Comparison of ENCODE assay signal across 3 cellular contexts in the genomic region with DNA sequence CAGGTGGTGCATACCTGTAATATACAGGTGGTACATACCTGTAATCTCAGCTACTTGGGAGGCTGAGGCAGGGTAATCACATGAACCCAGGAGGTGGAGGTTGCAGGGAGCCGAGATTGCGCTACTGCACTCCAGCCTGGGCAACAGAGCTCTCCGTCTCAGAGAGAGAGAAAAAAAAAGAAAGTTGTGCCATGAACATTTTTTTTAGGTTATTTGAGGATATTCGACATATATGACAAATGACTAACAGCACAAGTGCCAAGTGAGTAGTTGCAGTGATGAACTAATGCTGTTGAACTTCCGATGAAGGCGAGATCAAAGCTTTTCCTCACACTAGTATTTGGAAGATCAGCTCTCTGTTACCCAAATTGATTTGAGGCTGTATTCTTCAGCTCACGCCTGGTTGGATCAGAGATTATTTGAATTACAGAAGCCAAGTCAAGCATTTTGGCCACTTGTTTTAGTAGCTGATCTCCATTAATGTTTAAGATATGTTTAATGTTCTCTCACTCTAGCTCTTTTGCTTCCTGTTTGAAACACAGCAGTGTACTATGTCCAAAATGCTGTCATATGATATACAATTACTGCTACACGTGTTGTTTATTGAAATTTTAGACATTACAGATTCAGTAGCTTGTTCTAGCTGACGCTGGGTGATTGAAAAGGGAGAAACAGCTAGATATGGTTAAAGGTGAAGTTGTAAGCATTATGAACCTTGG.
TF ChIP-seq lines count a peak whose summit lies in the region.

No MANE protein-coding gene starts in this region.

TF ChIP-seq in HEK293, 187 proteins besides CTCF, POLR2A, EP300 and RAD21 (continues in another document):
- TF ChIP-seq ZNF433 (tag by site-specific recombination; IDR thresholded peaks at IDR 0.05; ENCODE audit: low read depth) (no peak), ZNF416 (tag by site-specific recombination; IDR thresholded peaks at IDR 0.05) (no peak), ZNF157 (tag by site-specific recombination; IDR thresholded peaks at IDR 0.05) (no peak), ZNF549 (tag by site-specific recombination; IDR thresholded peaks at IDR 0.05) (no peak), ZNF366 (tag by site-specific recombination; conservative IDR thresholded peaks at IDR 0.05) (peak; percentile 42; the same call in 1 of the 2 replicates), ZNF624 (tag by site-specific recombination; IDR thresholded peaks at IDR 0.05) (no peak), ZNF548 (tag by site-specific recombination; IDR thresholded peaks at IDR 0.05) (no peak), ZNF629 (tag by site-specific recombination; IDR thresholded peaks at IDR 0.05) (peak; percentile 32), ZEB2 (tag by site-specific recombination; IDR thresholded peaks at IDR 0.05) (peak; percentile 55; the same call in 1 of the 2 replicates), GLI4 (tag by site-specific recombination; IDR thresholded peaks at IDR 0.05) (no peak), OSR2 (tag by site-specific recombination; IDR thresholded peaks at IDR 0.05) (peak; percentile 91), TRIM28 (IDR thresholded peaks at IDR 0.05; ENCODE audit: borderline replicate concordance, low read length) (0 out of 2 replicates have a peak, but pooled peaks have one; percentile 19)
- TF ChIP-seq, protein P1, sequence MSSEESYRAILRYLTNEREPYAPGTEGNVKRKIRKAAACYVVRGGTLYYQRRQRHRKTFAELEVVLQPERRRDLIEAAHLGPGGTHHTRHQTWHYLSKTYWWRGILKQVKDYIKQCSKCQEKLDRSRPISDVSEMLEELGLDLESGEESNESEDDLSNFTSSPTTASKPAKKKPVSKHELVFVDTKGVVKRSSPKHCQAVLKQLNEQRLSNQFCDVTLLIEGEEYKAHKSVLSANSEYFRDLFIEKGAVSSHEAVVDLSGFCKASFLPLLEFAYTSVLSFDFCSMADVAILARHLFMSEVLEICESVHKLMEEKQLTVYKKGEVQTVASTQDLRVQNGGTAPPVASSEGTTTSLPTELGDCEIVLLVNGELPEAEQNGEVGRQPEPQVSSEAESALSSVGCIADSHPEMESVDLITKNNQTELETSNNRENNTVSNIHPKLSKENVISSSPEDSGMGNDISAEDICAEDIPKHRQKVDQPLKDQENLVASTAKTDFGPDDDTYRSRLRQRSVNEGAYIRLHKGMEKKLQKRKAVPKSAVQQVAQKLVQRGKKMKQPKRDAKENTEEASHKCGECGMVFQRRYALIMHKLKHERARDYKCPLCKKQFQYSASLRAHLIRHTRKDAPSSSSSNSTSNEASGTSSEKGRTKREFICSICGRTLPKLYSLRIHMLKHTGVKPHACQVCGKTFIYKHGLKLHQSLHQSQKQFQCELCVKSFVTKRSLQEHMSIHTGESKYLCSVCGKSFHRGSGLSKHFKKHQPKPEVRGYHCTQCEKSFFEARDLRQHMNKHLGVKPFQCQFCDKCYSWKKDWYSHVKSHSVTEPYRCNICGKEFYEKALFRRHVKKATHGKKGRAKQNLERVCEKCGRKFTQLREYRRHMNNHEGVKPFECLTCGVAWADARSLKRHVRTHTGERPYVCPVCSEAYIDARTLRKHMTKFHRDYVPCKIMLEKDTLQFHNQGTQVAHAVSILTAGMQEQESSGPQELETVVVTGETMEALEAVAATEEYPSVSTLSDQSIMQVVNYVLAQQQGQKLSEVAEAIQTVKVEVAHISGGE (tag by site-specific recombination; conservative IDR thresholded peaks at IDR 0.05; ENCODE audit: low read depth), result no peak
- TF ChIP-seq, protein P2, sequence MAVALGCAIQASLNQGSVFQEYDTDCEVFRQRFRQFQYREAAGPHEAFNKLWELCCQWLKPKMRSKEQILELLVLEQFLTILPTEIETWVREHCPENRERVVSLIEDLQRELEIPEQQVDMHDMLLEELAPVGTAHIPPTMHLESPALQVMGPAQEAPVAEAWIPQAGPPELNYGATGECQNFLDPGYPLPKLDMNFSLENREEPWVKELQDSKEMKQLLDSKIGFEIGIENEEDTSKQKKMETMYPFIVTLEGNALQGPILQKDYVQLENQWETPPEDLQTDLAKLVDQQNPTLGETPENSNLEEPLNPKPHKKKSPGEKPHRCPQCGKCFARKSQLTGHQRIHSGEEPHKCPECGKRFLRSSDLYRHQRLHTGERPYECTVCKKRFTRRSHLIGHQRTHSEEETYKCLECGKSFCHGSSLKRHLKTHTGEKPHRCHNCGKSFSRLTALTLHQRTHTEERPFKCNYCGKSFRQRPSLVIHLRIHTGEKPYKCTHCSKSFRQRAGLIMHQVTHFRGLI (tag by site-specific recombination; IDR thresholded peaks at IDR 0.05), result no peak

TF ChIP-seq in K562, 482 proteins besides CTCF, POLR2A, EP300 and RAD21:
- no peak for TF ChIP-seq CREBBP (IDR thresholded peaks at IDR 0.05; ENCODE audit: low read depth, low read length)
- no peak for TF ChIP-seq ZNF41 (CRISPR knock-in tag; conservative IDR thresholded peaks at IDR 0.05)
- no peak for TF ChIP-seq CAMTA2 (CRISPR knock-in tag; conservative IDR thresholded peaks at IDR 0.05)
- no peak for TF ChIP-seq LCOR (CRISPR knock-in tag; IDR thresholded peaks at IDR 0.05)
- no peak for TF ChIP-seq ZNF551 (CRISPR knock-in tag; IDR thresholded peaks at IDR 0.05)
- no peak for TF ChIP-seq MECOM (CRISPR knock-in tag; IDR thresholded peaks at IDR 0.05)
- no peak for TF ChIP-seq STAT5B (CRISPR knock-in tag; IDR thresholded peaks at IDR 0.05)
- TF ChIP-seq, protein P3, sequence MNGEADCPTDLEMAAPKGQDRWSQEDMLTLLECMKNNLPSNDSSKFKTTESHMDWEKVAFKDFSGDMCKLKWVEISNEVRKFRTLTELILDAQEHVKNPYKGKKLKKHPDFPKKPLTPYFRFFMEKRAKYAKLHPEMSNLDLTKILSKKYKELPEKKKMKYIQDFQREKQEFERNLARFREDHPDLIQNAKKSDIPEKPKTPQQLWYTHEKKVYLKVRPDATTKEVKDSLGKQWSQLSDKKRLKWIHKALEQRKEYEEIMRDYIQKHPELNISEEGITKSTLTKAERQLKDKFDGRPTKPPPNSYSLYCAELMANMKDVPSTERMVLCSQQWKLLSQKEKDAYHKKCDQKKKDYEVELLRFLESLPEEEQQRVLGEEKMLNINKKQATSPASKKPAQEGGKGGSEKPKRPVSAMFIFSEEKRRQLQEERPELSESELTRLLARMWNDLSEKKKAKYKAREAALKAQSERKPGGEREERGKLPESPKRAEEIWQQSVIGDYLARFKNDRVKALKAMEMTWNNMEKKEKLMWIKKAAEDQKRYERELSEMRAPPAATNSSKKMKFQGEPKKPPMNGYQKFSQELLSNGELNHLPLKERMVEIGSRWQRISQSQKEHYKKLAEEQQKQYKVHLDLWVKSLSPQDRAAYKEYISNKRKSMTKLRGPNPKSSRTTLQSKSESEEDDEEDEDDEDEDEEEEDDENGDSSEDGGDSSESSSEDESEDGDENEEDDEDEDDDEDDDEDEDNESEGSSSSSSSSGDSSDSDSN (IDR thresholded peaks at IDR 0.05; ENCODE audit: borderline replicate concordance in 1 of 2, low read depth in 2 of 2, low read length in 2 of 2), result no peak

TF ChIP-seq in neural cell, 6 proteins besides CTCF, POLR2A, EP300 and RAD21:
- no peak for TF ChIP-seq EZH2 (IDR thresholded peaks at IDR 0.05; ENCODE audit: borderline replicate concordance, insufficient read depth, low read length, poor library complexity, severe bottlenecking)
